8 cellular contexts compared by ENCODE assay signal in the genomic region with DNA sequence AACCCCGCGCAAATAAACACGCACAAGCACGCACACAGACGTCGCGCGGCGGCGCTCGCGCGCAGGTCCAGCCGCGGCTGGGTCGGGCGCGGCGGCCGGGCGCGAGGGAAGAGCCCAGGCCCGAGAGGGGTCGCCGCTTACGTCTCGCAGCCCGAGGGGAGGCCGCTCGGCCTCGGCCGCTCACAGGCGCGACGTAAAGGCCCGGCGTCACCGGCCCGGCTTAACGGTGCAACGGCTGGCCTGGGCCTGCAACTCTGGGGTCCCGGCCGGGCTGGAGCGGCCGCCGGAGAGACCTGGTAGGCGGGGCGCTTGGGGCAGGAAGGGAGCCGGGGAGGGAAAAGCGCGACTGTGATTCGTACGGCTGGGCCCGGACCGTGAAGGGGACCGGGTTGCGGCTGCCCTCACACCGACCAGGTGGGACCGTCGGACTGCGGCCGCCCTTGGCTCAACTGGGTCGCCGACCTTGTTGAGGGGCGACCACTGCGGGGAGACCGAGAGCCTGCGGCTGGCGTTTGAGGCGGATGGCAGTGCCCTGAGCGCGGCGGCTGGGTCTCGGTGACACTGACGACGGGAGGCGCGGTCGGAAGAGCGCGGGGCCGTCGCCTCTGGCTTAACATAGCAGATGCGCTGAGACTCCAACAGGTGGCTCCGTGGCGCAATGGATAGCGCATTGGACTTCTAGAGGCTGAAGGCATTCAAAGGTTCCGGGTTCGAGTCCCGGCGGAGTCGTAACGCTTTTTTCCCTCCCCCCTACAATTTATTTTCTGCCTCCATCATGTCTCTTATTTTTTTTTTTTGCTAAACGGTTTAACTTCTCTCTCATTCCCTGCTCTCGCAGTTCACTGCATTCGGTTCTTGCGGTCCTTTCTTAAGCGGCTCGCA. TPM values are rescaled to one million over a fixed set of nuclear protein-coding genes. Genes with fewer than 3 reads are reported as not detected.
DNase-seq lines count a peak whose midpoint lies in the region; ATAC-seq, FAIRE-seq and TF ChIP-seq lines count a peak whose summit lies in the region.

No MANE protein-coding gene starts in this region.

- H3K4me1 ChIP-seq in Caco-2 (peaks cover 6% of the 10 kb centered on the region), endodermal cell (ENCODE audit: control insufficient read depth, insufficient read depth, low read length) (no peaks in the 10 kb centered on the region), mesodermal cell (ENCODE audit: control insufficient read depth, insufficient read depth, low read length, poor library complexity, severe bottlenecking) (peaks cover 10% of the 10 kb centered on the region)

- POLR2A ChIA-PET in Caco-2 (lab: Charles Lee), result interaction anchor here (0.6 kb wide), 3 partner anchors 32 to 886 kb away, joined by 4 to 12 read pairs (median 4); partner anchors contain the start of genes DIPK1A and DNTTIP2

- peaks cover 8% of the 10 kb centered on the region for H3K9me3 Mint-ChIP-seq in Caco-2 (ENCODE audit: unreplicated experiment)
- H3K9me3 Mint-ChIP-seq in endodermal cell, result peaks cover 22% of the 10 kb centered on the region

- H3K4me1 Mint-ChIP-seq in Caco-2 (ENCODE audit: low read depth, unreplicated experiment) (no peaks in the 10 kb centered on the region), endodermal cell (peaks cover 9% of the 10 kb centered on the region)

- TSS peak; percentile 61 for BruUV-seq in Caco-2 (replicated peaks; lab: Mats Ljungman, UMichigan)

- H3K36me3 ChIP-seq in Caco-2 (ENCODE audit: control insufficient read depth, insufficient read depth, low read length) (no peaks in the 10 kb centered on the region), endodermal cell (ENCODE audit: control insufficient read depth, insufficient read depth, low read length) (no peaks in the 10 kb centered on the region), mesodermal cell (ENCODE audit: control insufficient read depth, insufficient read depth, low read length) (no peaks in the 10 kb centered on the region)

- H3K4me3 Mint-ChIP-seq in Caco-2 (ENCODE audit: unreplicated experiment) (peak overlapping the region; percentile 81), endodermal cell (peak overlapping the region; percentile 88)

- H3K4me3 ChIP-seq in Caco-2 (ENCODE audit: low read depth, low read length) (peak overlapping the region; percentile 84), endodermal cell (ENCODE audit: low read length) (peak overlapping the region; percentile 83), mesodermal cell (ENCODE audit: extremely low read depth, insufficient read depth, low read length, poor library complexity, severe bottlenecking) (peak overlapping the region; percentile 73)

- H3K36me3 Mint-ChIP-seq in Caco-2 (ENCODE audit: insufficient read depth, unreplicated experiment), result peaks cover 24% of the 10 kb centered on the region
- peaks cover 16% of the 10 kb centered on the region for H3K36me3 Mint-ChIP-seq in endodermal cell (ENCODE audit: low read depth)

- DNase-seq in Caco-2 (peak; percentile 79 to 84), HTR-8/SVneo (ENCODE audit: insufficient read length, low spot score) (peak; percentile 65), NOMO-1 (lab: John Stamatoyannopoulos, UW; ENCODE audit: unreplicated experiment in 2 of 2) (peak; percentile 78 to 89), endodermal cell (peak; percentile 95)
- peak; percentile 78 for DNase-seq in activated CD8-positive, alpha-beta memory T cell treated with anti-CD3 and anti-CD28 coated beads, Interleukin-2, amount 50 U/mL, for 1 hour (ENCODE audit: extremely low read depth)
- DNase-seq in stimulated activated CD8-positive, alpha-beta memory T cell treated with anti-CD3 and anti-CD28 coated beads, Interleukin-15, amount 100 ng/mL, for 24 hours (ENCODE audit: low read depth), result peak; percentile 88

- no peak for FAIRE-seq in HTR-8/SVneo (lab: Jason Lieb, UNC)

- peak in 1 of 2 experiments; percentile 9 for TF ChIP-seq CTCF in Caco-2 (IDR thresholded peaks at IDR 0.05; ENCODE audit: insufficient read depth in 1 of 2, low read depth in 1 of 2, low read length in 1 of 2, severe bottlenecking in 1 of 2, unreplicated experiment in 1 of 2)
- peak; percentile 37 for TF ChIP-seq CTCF in endodermal cell (conservative IDR thresholded peaks at IDR 0.05)

- H3K9ac ChIP-seq in endodermal cell (ENCODE audit: extremely low read depth, low read length, poor library complexity, severe bottlenecking), result peak overlapping the region; percentile 78

- H3K27me3 ChIP-seq in Caco-2 (replicated peaks; ENCODE audit: control insufficient read depth, insufficient read depth, low read length) (no peaks in the 10 kb centered on the region), endodermal cell (ENCODE audit: control insufficient read depth, insufficient read depth, low read length, poor library complexity, severe bottlenecking) (no peaks in the 10 kb centered on the region)

- H3K27ac ChIP-seq in endodermal cell (ENCODE audit: low read depth, low read length), result peak overlapping the region; percentile 88
- peak overlapping the region; percentile 97 for H3K27ac ChIP-seq in mesodermal cell (ENCODE audit: low read depth, low read length, severe bottlenecking)

- CTCF ChIA-PET in Caco-2 (lab: Charles Lee), result interaction anchor here (0.6 to 1.7 kb wide), 6 partner anchors 34 to 218 kb away, joined by 3 to 10 read pairs (median 3); no protein-coding TSS in a partner anchor

- H3K9me3 ChIP-seq in Caco-2 (no peaks in the 10 kb centered on the region), endodermal cell (ENCODE audit: control insufficient read depth, low read length) (peaks cover 24% of the 10 kb centered on the region), mesodermal cell (ENCODE audit: control insufficient read depth, low read length) (peaks cover 8% of the 10 kb centered on the region)

- no peaks in the 10 kb centered on the region for H3K27me3 Mint-ChIP-seq in Caco-2 (ENCODE audit: insufficient read depth, unreplicated experiment)
- H3K27me3 Mint-ChIP-seq in endodermal cell (ENCODE audit: insufficient read depth), result no peaks in the 10 kb centered on the region

- peak overlapping the region; percentile 88 for H3K27ac Mint-ChIP-seq in Caco-2 (ENCODE audit: unreplicated experiment)
- peak overlapping the region; percentile 95 for H3K27ac Mint-ChIP-seq in endodermal cell

- intact Hi-C loops in Caco-2 (cut with micrococcal nuclease; ENCODE audit: unreplicated experiment), result loop anchor here (1.0 to 10.0 kb wide), 3 partner anchors 27 to 542 kb away; no protein-coding TSS in a partner anchor

- peak; percentile 66 for ATAC-seq in GM21390 (IDR thresholded peaks at IDR 0.05; ENCODE audit: unreplicated experiment)

- 1% methylated on average over 33 to 83 of the region's 99 CpGs for WGBS in endodermal cell (ENCODE audit: insufficient coverage in 1 of 2, insufficient read length in 1 of 2), 2 experiments
- 0 to 1% methylated on average over 47 to 74 of the region's 99 CpGs for WGBS in mesodermal cell (ENCODE audit: insufficient coverage in 2 of 2), 2 experiments

RNA-seq across cellular contexts. Expression of gene DNTTIP2, which starts 31.8 kb away (rescaled TPM):
- total RNA-seq in Caco-2 (2022), result 39.0 and 39.9 TPM in 2 replicates
- 10 to 100 TPM; 56.2 to 74.7 TPM for total RNA-seq in endodermal cell
- polyA plus RNA-seq in endodermal cell (2013, experiment 1 of 2), result 52.6 TPM
- polyA plus RNA-seq in endodermal cell (2013, experiment 2 of 2), result 58.7 TPM
- 41.9 TPM for polyA plus RNA-seq in mesodermal cell (2013, experiment 1 of 2)
- 57.3 TPM for polyA plus RNA-seq in mesodermal cell (2013, experiment 2 of 2)

Comparison
In these comparisons a context has a peak if more than half of its experiments do, and no peak if none do; other contexts are left out.
1. Peak in every context shown above with its lines: DNase-seq, ATAC-seq, H3K4me3 ChIP-seq and H3K27ac ChIP-seq.